Comparison of ENCODE assay signal across 7 cellular contexts in genomic region chr10:43292745-43293676, GRCh38. TPM values are rescaled to one million over a fixed set of nuclear protein-coding genes. Genes with fewer than 3 reads are reported as not detected.
DNase-seq lines count a peak whose midpoint lies in the region; ATAC-seq and TF ChIP-seq lines count a peak whose summit lies in the region.

No MANE protein-coding gene starts in this region.

- no peak overlapping the region for H4K91ac ChIP-seq in trophoblast cell (ENCODE audit: low read depth, low read length)

- no peak overlapping the region for H2BK5ac ChIP-seq in trophoblast cell (ENCODE audit: low read depth, low read length, poor library complexity)

- no CpG with 5 or more reads among the region's 16 CpGs for WGBS in trophoblast cell (ENCODE audit: extremely low coverage, insufficient coverage, insufficient read length)

- H3K27me3 ChIP-seq in PC-3 (ENCODE audit: low read length), result peaks cover 8% of the 10 kb centered on the region
- no peaks in the 10 kb centered on the region for H3K27me3 ChIP-seq in trophoblast cell (ENCODE audit: insufficient read depth, low read length)

- no TSS peak for BruUV-seq in PC-3 (replicated peaks; lab: Mats Ljungman, UMichigan)

- H3K4me2 ChIP-seq in PC-3 (ENCODE audit: low read length) (peak overlapping the region; percentile 47), trophoblast cell (ENCODE audit: low read length) (no peak overlapping the region)

- CTCF ChIA-PET in PC-3 (lab: Charles Lee), result interaction anchor here (0.6 to 1.0 kb wide), 3 partner anchors 55 to 89 kb away, joined by 3 to 10 read pairs (median 10); no protein-coding TSS in a partner anchor

- H2AK5ac ChIP-seq in trophoblast cell (ENCODE audit: low read length), result no peak overlapping the region

- H2BK120ac ChIP-seq in trophoblast cell (ENCODE audit: insufficient read depth, low read length, poor library complexity), result no peak overlapping the region

- no peaks in the 10 kb centered on the region for H3K9me2 ChIP-seq in PC-3 (replicated peaks; ENCODE audit: low read length)

- peak; percentile 66 for ATAC-seq in HG03442 (IDR thresholded peaks at IDR 0.05; ENCODE audit: unreplicated experiment)
- ATAC-seq in PC-3, result peak; percentile 92
- peak; percentile 69 to 81 for ATAC-seq in activated naive CD4-positive, alpha-beta T cell treated with anti-CD3 and anti-CD28 coated beads, Interleukin-2, amount 50 U/mL, for 72 hours
- ATAC-seq in HG02571 (IDR thresholded peaks at IDR 0.05; ENCODE audit: unreplicated experiment), result no peak

- no peaks in the 10 kb centered on the region for H3K9me3 ChIP-seq in PC-3 (ENCODE audit: low read length)
- H3K9me3 ChIP-seq in trophoblast cell (ENCODE audit: insufficient read depth, low read depth, low read length), result no peaks in the 10 kb centered on the region

- no peak overlapping the region for H4K8ac ChIP-seq in trophoblast cell (ENCODE audit: low read depth, low read length)

- H3K14ac ChIP-seq in trophoblast cell (ENCODE audit: low read length), result no peak overlapping the region

- H3K27ac ChIP-seq in PC-3 (ENCODE audit: low read length) (no peak overlapping the region), trophoblast cell (ENCODE audit: low read depth, low read length) (no peak overlapping the region)

- no peak overlapping the region for H3K4ac ChIP-seq in trophoblast cell (ENCODE audit: low read depth, low read length)

- H3K36me3 Mint-ChIP-seq in activated naive CD4-positive, alpha-beta T cell treated with anti-CD3 and anti-CD28 coated beads, Interleukin-2, amount 50 U/mL, for 72 hours, result no peaks in the 10 kb centered on the region

- H3K9ac ChIP-seq in PC-3 (ENCODE audit: low read length), result no peak overlapping the region
- H3K9ac ChIP-seq in trophoblast cell (ENCODE audit: low read length), result no peak overlapping the region

- intact Hi-C loops in PC-3 (cut with micrococcal nuclease), result loop anchor here (1.0 kb wide), 2 partner anchors 55 to 169 kb away; no protein-coding TSS in a partner anchor

- no peak for DNase-seq in GM12864 (ENCODE audit: low read depth)
- DNase-seq in PC-3, result peak; percentile 78
- DNase-seq in activated naive CD4-positive, alpha-beta T cell treated with anti-CD3 and anti-CD28 coated beads, Interleukin-2, amount 50 U/mL, for 72 hours (ENCODE audit: low spot score in 2 of 2), result peak in 1 of 2 donors; percentile 32
- peak; percentile 53 for DNase-seq in glomerular visceral epithelial cell (ENCODE audit: extremely low spot score)
- peak; percentile 27 to 65 for DNase-seq in trophoblast cell

- no peak overlapping the region for H3K18ac ChIP-seq in trophoblast cell (ENCODE audit: low read length)

- H3K36me3 ChIP-seq in PC-3 (ENCODE audit: low read depth, low read length) (no peaks in the 10 kb centered on the region), trophoblast cell (ENCODE audit: control insufficient read depth in 1 of 2, insufficient read depth in 2 of 2, low read length in 2 of 2) (no peaks in the 10 kb centered on the region)

- H3K4me1 ChIP-seq in PC-3 (ENCODE audit: insufficient read depth, low read length), result peaks cover 11% of the 10 kb centered on the region
- no peaks in the 10 kb centered on the region for H3K4me1 ChIP-seq in trophoblast cell (ENCODE audit: control insufficient read depth in 1 of 2, insufficient read depth in 2 of 2, low read length in 2 of 2)

- no peak overlapping the region for H2BK12ac ChIP-seq in trophoblast cell (ENCODE audit: low read length)

- H3F3A ChIP-seq in PC-3 (ENCODE audit: low read length, unreplicated experiment), result no peaks in the 10 kb centered on the region

- H4K20me1 ChIP-seq in PC-3 (ENCODE audit: low read length), result no peaks in the 10 kb centered on the region

- H3K79me2 ChIP-seq in PC-3 (ENCODE audit: low read length) (no peaks in the 10 kb centered on the region), trophoblast cell (ENCODE audit: control insufficient read depth, insufficient read depth, low read length, poor library complexity) (no peaks in the 10 kb centered on the region)

- no peaks in the 10 kb centered on the region for H3K79me1 ChIP-seq in trophoblast cell (ENCODE audit: low read length)

- H4K12ac ChIP-seq in trophoblast cell (ENCODE audit: low read depth, low read length), result no peak overlapping the region

- peak; percentile 82 for TF ChIP-seq CTCF in GM12864 (IDR thresholded peaks at IDR 0.05; ENCODE audit: low read depth, low read length, missing control alignments)
- peak; percentile 93 for TF ChIP-seq CTCF in PC-3 (conservative IDR thresholded peaks at IDR 0.05; ENCODE audit: low read depth, low read length)

- H3K23ac ChIP-seq in trophoblast cell (ENCODE audit: low read length), result no peak overlapping the region

- POLR2A ChIA-PET in PC-3 (lab: Charles Lee; ENCODE audit: unreplicated experiment), result interaction anchor here (0.6 to 0.7 kb wide), 2 partner anchors 105 to 1014 kb away, joined by 3 to 4 read pairs; no protein-coding TSS in a partner anchor

- H3K27ac Mint-ChIP-seq in activated naive CD4-positive, alpha-beta T cell treated with anti-CD3 and anti-CD28 coated beads, Interleukin-2, amount 50 U/mL, for 72 hours, result peak overlapping the region in 1 of 2 donors; percentile 77

- H3K9me3 Mint-ChIP-seq in activated naive CD4-positive, alpha-beta T cell treated with anti-CD3 and anti-CD28 coated beads, Interleukin-2, amount 50 U/mL, for 72 hours, result peaks cover 0 to 4% of the 10 kb centered on the region in 2 donors

- H2AFZ ChIP-seq in PC-3 (ENCODE audit: low read length) (peak overlapping the region; percentile 35), trophoblast cell (ENCODE audit: insufficient read depth, low read length, poor library complexity) (no peak overlapping the region)

- H3K4me3 ChIP-seq in GM12864 (ENCODE audit: low read depth, low read length), result no peak overlapping the region
- no peak overlapping the region for H3K4me3 ChIP-seq in PC-3 (ENCODE audit: low read length)
- H3K4me3 ChIP-seq in trophoblast cell (ENCODE audit: low read depth, low read length), result no peak overlapping the region

RNA-seq across cellular contexts. Expression of gene RASGEF1A, which starts 26.1 kb away (rescaled TPM):
- not detected in 2 replicates for total RNA-seq in PC-3 (2014; rRNA removed)
- under 1 TPM; 0.39 to 0.66 TPM for total RNA-seq in activated naive CD4-positive, alpha-beta T cell treated with anti-CD3 and anti-CD28 coated beads, Interleukin-2, amount 50 U/mL, for 72 hours
- polyA plus RNA-seq in trophoblast cell (2013), result 1.0 and 1.1 TPM in 2 replicates
